Comparison of ENCODE assay signal across 12 cellular contexts in the genomic region with DNA sequence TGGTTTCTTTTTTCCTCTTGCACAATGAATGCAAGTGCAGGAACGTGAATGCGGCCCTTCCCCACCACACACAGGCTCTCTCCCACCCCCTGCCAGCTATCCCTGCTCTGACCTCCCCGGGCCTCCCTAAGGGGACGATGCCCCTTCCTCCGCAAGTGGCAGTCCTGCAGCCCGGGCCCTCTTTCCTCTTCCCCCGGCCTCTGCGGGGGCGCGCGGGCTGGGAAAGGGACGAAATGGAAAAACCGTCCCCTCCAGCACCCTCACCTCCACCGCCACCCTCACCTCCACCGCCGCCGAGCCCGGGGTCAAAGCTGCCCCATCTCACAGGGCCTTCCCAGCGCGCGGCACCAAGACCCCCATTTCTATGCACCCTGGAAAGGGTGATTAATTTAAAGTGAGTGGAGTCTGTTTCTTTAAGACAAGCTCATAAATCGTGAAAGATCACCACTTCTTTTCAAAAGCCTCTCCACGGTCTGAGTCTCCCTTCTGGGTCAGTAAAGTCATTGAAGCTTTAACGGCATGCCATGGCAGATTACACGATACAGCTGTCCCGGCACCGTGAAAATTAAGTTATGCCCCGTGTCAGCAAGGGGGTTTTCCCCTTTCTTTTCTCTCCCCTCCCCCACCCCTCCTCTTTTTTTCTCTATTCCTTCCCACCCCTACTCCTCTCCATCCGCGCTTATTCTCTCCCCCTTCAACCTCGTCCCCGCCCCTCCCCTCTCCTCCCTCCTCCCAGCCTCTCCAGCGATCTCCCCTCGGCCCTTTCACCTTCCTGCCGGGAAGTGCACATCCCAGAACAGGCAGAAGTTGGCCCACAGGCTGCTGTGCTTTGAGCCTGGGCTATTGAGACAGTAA. TPM values are rescaled to one million over a fixed set of nuclear protein-coding genes. Genes with fewer than 3 reads are reported as not detected.
A peak's percentile ranks its signal among the peaks of the same experiment; 100 is the strongest.
DNase-seq lines count a peak whose midpoint lies in the region; ATAC-seq and TF ChIP-seq lines count a peak whose summit lies in the region.
"Had no signal": no experiment of that assay in that cellular context is flagged by ENCODE, and none has a peak within 500 bp of the region (broad histone marks: within the 10 kb centered on the region; RNA-seq: fewer than 3 reads in every experiment).

No MANE protein-coding gene starts in this region.

- H3K27me3 Mint-ChIP-seq in activated CD8-positive, alpha-beta memory T cell treated with anti-CD3 and anti-CD28 coated beads, Interleukin-2, amount 10 ng/mL, durations not matched to agents 7 days and 5 days = peaks cover 41% of the 10 kb centered on the region

- H3K4me1 ChIP-seq in HUES48 (ENCODE audit: control insufficient read depth, insufficient read depth, low read length) = peaks cover 18% of the 10 kb centered on the region

- H3K9me3 Mint-ChIP-seq in activated CD8-positive, alpha-beta memory T cell treated with anti-CD3 and anti-CD28 coated beads, Interleukin-2, amount 10 ng/mL, durations not matched to agents 7 days and 5 days (ENCODE audit: low read depth) = no peaks in the 10 kb centered on the region
- H3K9me3 Mint-ChIP-seq: activated naive CD8-positive, alpha-beta T cell treated with anti-CD3 and anti-CD28 coated beads for 36 hours had no signal

- no peaks in the 10 kb centered on the region for H3K36me3 Mint-ChIP-seq in activated CD8-positive, alpha-beta memory T cell treated with anti-CD3 and anti-CD28 coated beads, Interleukin-2, amount 10 ng/mL, durations not matched to agents 7 days and 5 days
- H3K36me3 Mint-ChIP-seq: activated naive CD8-positive, alpha-beta T cell treated with anti-CD3 and anti-CD28 coated beads for 36 hours had no signal

- TF ChIP-seq CTCF in dorsolateral prefrontal cortex (IDR thresholded peaks at IDR 0.05 in 54 of 56, conservative IDR thresholded peaks at IDR 0.05 in 2 of 56; ENCODE audit: low read depth in 1 of 56, partially characterized antibody in 56 of 56) = no peak
- TF ChIP-seq CTCF in kidney epithelial cell (IDR thresholded peaks at IDR 0.05; ENCODE audit: insufficient read depth, low read length, poor library complexity, severe bottlenecking) = no peak
- TF ChIP-seq CTCF in retinal pigment epithelial cell (conservative IDR thresholded peaks at IDR 0.05; ENCODE audit: low read depth, low read length) = no peak

- no peak overlapping the region for H3K27ac ChIP-seq in HUES48 (ENCODE audit: low read depth, low read length)
- H3K27ac ChIP-seq in dorsolateral prefrontal cortex = no peak overlapping the region

- DNase-seq in dorsolateral prefrontal cortex = no peak
- DNase-seq in kidney epithelial cell (ENCODE audit: low read depth) = no peak
- no peak for DNase-seq in retinal pigment epithelial cell (ENCODE audit: low read depth)
- DNase-seq in activated CD8-positive, alpha-beta memory T cell treated with anti-CD3 and anti-CD28 coated beads, Interleukin-2, amount 10 ng/mL, durations not matched to agents 7 days and 5 days = no peak
- no peak for DNase-seq in activated effector memory CD4-positive, alpha-beta T cell treated with anti-CD3 and anti-CD28 coated beads, Interleukin-2, amount 50 U/mL, for 16 hours
- DNase-seq in RKO (ENCODE audit: low spot score) = no peak
- no peak for DNase-seq in nucleus accumbens (lab: John Stamatoyannopoulos, UW)
- DNase-seq: activated naive CD8-positive, alpha-beta T cell treated with anti-CD3 and anti-CD28 coated beads for 36 hours; effector CD8-positive, alpha-beta T cell; head of caudate nucleus; T-helper 9 cell had no signal

- H3K9me3 ChIP-seq in HUES48 (ENCODE audit: control insufficient read depth, insufficient read depth, low read length) = no peaks in the 10 kb centered on the region

- H3K27me3 ChIP-seq in HUES48 (ENCODE audit: control insufficient read depth, insufficient read depth, low read length) = peaks cover 41% of the 10 kb centered on the region
- peaks cover 0 to 61% (median 11%) of the 10 kb centered on the region in 45 donors for H3K27me3 ChIP-seq in dorsolateral prefrontal cortex
- H3K27me3 ChIP-seq in kidney epithelial cell (ENCODE audit: control insufficient read depth, insufficient read depth, low read length) = no peaks in the 10 kb centered on the region

- no peak overlapping the region for H3K4me3 Mint-ChIP-seq in activated CD8-positive, alpha-beta memory T cell treated with anti-CD3 and anti-CD28 coated beads, Interleukin-2, amount 10 ng/mL, durations not matched to agents 7 days and 5 days
- H3K4me3 Mint-ChIP-seq: activated naive CD8-positive, alpha-beta T cell treated with anti-CD3 and anti-CD28 coated beads for 36 hours had no signal

- H3K4me3 ChIP-seq in HUES48 (ENCODE audit: low read depth, low read length) = peak overlapping the region; percentile 76
- peak overlapping the region in 38 of 59 donors; percentile 4 to 55 (median 29) for H3K4me3 ChIP-seq in dorsolateral prefrontal cortex
- H3K4me3 ChIP-seq in kidney epithelial cell (ENCODE audit: low read depth, low read length) = peak overlapping the region; percentile 15
- peak overlapping the region; percentile 24 for H3K4me3 ChIP-seq in retinal pigment epithelial cell (ENCODE audit: low read length)

- no peak for ATAC-seq in activated CD8-positive, alpha-beta memory T cell treated with anti-CD3 and anti-CD28 coated beads, Interleukin-2, amount 10 ng/mL, durations not matched to agents 7 days and 5 days

- H3K27ac Mint-ChIP-seq in activated CD8-positive, alpha-beta memory T cell treated with anti-CD3 and anti-CD28 coated beads, Interleukin-2, amount 10 ng/mL, durations not matched to agents 7 days and 5 days = no peak overlapping the region
- H3K27ac Mint-ChIP-seq: activated naive CD8-positive, alpha-beta T cell treated with anti-CD3 and anti-CD28 coated beads for 36 hours had no signal

- H3K4me1 Mint-ChIP-seq in activated CD8-positive, alpha-beta memory T cell treated with anti-CD3 and anti-CD28 coated beads, Interleukin-2, amount 10 ng/mL, durations not matched to agents 7 days and 5 days = no peaks in the 10 kb centered on the region

- intact Hi-C loops in dorsolateral prefrontal cortex (cut with DNase I) = no loop called here

- no peaks in the 10 kb centered on the region for H3K36me3 ChIP-seq in HUES48 (ENCODE audit: control insufficient read depth, insufficient read depth, low read length)
- no peaks in the 10 kb centered on the region for H3K36me3 ChIP-seq in kidney epithelial cell (ENCODE audit: control insufficient read depth, insufficient read depth, low read length)

- no peak overlapping the region for H3K9ac ChIP-seq in HUES48 (ENCODE audit: low read depth, low read length)

- CTCF ChIA-PET in activated CD8-positive, alpha-beta memory T cell treated with anti-CD3 and anti-CD28 coated beads, Interleukin-2, amount 10 ng/mL, durations not matched to agents 7 days and 5 days (lab: Charles Lee) = no interaction called here

RNA-seq across cellular contexts. Expression of a gene that starts 44.5 kb away (rescaled TPM):
- total RNA-seq in dorsolateral prefrontal cortex (10 to 100 TPM in 6 of 120 experiments, 1 to 10 TPM in 114; 2.7 to 16.6 (median 5.4) TPM), kidney epithelial cell (6.1 and 8.3 TPM in 2 replicates)
- under 1 TPM; 0.07 to 0.12 TPM for total RNA-seq in activated CD8-positive, alpha-beta memory T cell treated with anti-CD3 and anti-CD28 coated beads, Interleukin-2, amount 10 ng/mL, durations not matched to agents 7 days and 5 days

Comparison
In these comparisons a context has a peak if more than half of its experiments do, and no peak if none do; other contexts are left out.
1. H3K4me3 ChIP-seq: peak in every context shown above with its lines; median percentile 76 in HUES48; 29 in dorsolateral prefrontal cortex; 24 in retinal pigment epithelial cell; 15 in kidney epithelial cell.